Comparison of ENCODE assay signal across 10 cellular contexts in the genomic region with DNA sequence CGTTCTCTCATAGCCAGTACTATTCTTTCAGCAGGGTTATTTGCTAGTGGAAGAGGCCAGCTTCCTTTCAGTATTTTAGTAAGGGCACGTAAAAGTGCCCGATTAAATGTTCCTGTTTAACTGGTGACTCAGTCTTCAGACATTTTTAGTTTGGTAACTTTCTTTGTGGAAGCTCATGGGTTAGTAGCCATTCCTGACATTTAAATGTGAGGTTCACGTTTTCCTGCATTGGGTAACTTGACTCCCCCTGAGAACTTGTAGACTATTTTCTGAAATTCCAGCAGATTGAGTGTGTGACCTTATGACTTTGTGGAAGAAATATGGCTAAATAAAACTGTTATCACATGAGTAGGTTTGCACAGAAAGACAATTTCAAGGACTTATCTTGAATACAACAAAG. TPM values are rescaled to one million over a fixed set of nuclear protein-coding genes. Genes with fewer than 3 reads are reported as not detected.
DNase-seq lines count a peak whose midpoint lies in the region; ATAC-seq and TF ChIP-seq lines count a peak whose summit lies in the region.
"Had no signal": no experiment of that assay in that cellular context is flagged by ENCODE, and none has a peak within 500 bp of the region (broad histone marks: within the 10 kb centered on the region; RNA-seq: fewer than 3 reads in every experiment).

No MANE protein-coding gene starts in this region.

- H3K9me3 ChIP-seq in AG04450 (ENCODE audit: control insufficient read depth, insufficient read depth, low read length) (no peaks in the 10 kb centered on the region), Peyer's patch (no peaks in the 10 kb centered on the region), fibroblast of lung (ENCODE audit: control insufficient read depth, insufficient read depth, low read depth, low read length) (no peaks in the 10 kb centered on the region)
- H3K9me3 ChIP-seq in CD8-positive, alpha-beta memory T cell (ENCODE audit: low read length), result no peaks in the 10 kb centered on the region

- H3K27ac Mint-ChIP-seq in nephron progenitor cell, result peak overlapping the region; percentile 97
- H3K27ac Mint-ChIP-seq in CD8-positive, alpha-beta memory T cell, result no peak overlapping the region
- H3K27ac Mint-ChIP-seq: CD4-positive, alpha-beta T cell had no signal

- no peaks in the 10 kb centered on the region for H4K20me1 ChIP-seq in fibroblast of lung (ENCODE audit: control insufficient read depth, extremely low read depth, insufficient read depth, low read length)

- peaks cover 0 to 9% (median 0%) of the 10 kb centered on the region in 3 donors for H3K36me3 ChIP-seq in Peyer's patch
- H3K36me3 ChIP-seq in fibroblast of lung (ENCODE audit: control insufficient read depth, insufficient read depth, low read length), result no peaks in the 10 kb centered on the region
- peaks cover 7% of the 10 kb centered on the region for H3K36me3 ChIP-seq in CD8-positive, alpha-beta memory T cell (ENCODE audit: insufficient read depth, low read length)

- no peak for TF ChIP-seq POLR2A in Peyer's patch (IDR thresholded peaks at IDR 0.05)

- peak overlapping the region; percentile 4 for H3K4me3 Mint-ChIP-seq in nephron progenitor cell
- H3K4me3 Mint-ChIP-seq in CD8-positive, alpha-beta memory T cell, result no peak overlapping the region
- H3K4me3 Mint-ChIP-seq: CD4-positive, alpha-beta T cell had no signal

- H3K36me3 Mint-ChIP-seq in nephron progenitor cell (ENCODE audit: low read depth), result peaks cover 9% of the 10 kb centered on the region
- peaks cover 3 to 42% (median 17%) of the 10 kb centered on the region in 3 donors for H3K36me3 Mint-ChIP-seq in CD8-positive, alpha-beta memory T cell

- peak overlapping the region; percentile 53 for H3K4me2 ChIP-seq in fibroblast of lung (ENCODE audit: extremely low read depth, insufficient read depth, low read length)

- peaks cover 88% of the 10 kb centered on the region for H3K4me1 Mint-ChIP-seq in nephron progenitor cell
- peaks cover 19 to 43% (median 23%) of the 10 kb centered on the region in 3 donors for H3K4me1 Mint-ChIP-seq in CD8-positive, alpha-beta memory T cell

- no peak overlapping the region for H3K9ac ChIP-seq in fibroblast of lung (ENCODE audit: insufficient read depth, low read length)

- peaks cover 20% of the 10 kb centered on the region for H3K79me2 ChIP-seq in fibroblast of lung (ENCODE audit: control insufficient read depth, insufficient read depth, low read length)

- POLR2A ChIA-PET in AG04450 (lab: Yijun Ruan, JAX), result interaction anchor here (0.6 to 2.6 kb wide), 3 partner anchors 8 to 184 kb away, joined by 3 to 21 read pairs (median 9); a partner anchor contains a TSS
- POLR2A ChIA-PET in CD8-positive, alpha-beta memory T cell (lab: Charles Lee), result no interaction called here

- no peak overlapping the region for H2AFZ ChIP-seq in fibroblast of lung (ENCODE audit: low read length)

- no peak for TF ChIP-seq CTCF in AG04450 (IDR thresholded peaks at IDR 0.05; ENCODE audit: low read depth, low read length)
- TF ChIP-seq CTCF in Peyer's patch (IDR thresholded peaks at IDR 0.05), result no peak
- TF ChIP-seq CTCF in fibroblast of lung (conservative IDR thresholded peaks at IDR 0.05 in 1 of 2, IDR thresholded peaks at IDR 0.05 in 1 of 2; ENCODE audit: low read depth in 1 of 2, low read length in 2 of 2), result no peak
- no peak for TF ChIP-seq CTCF in nephron progenitor cell (IDR thresholded peaks at IDR 0.05)

- peak overlapping the region; percentile 99 for H3K27ac ChIP-seq in AG04450 (ENCODE audit: low read depth, low read length)
- peak overlapping the region in 3 of 4 donors; percentile 25 to 57 (median 25) for H3K27ac ChIP-seq in Peyer's patch
- peak overlapping the region; percentile 80 for H3K27ac ChIP-seq in fibroblast of lung (ENCODE audit: insufficient read depth, low read length)
- no peak overlapping the region for H3K27ac ChIP-seq in CD8-positive, alpha-beta memory T cell (ENCODE audit: low read depth, low read length)

- H3K27me3 Mint-ChIP-seq in nephron progenitor cell (ENCODE audit: low read depth, poor library complexity), result no peaks in the 10 kb centered on the region
- H3K27me3 Mint-ChIP-seq in CD8-positive, alpha-beta memory T cell, result no peaks in the 10 kb centered on the region
- H3K27me3 Mint-ChIP-seq: CD4-positive, alpha-beta T cell had no signal

- no peaks in the 10 kb centered on the region for H3K9me3 Mint-ChIP-seq in nephron progenitor cell
- H3K9me3 Mint-ChIP-seq in CD8-positive, alpha-beta memory T cell, result no peaks in the 10 kb centered on the region
- H3K9me3 Mint-ChIP-seq: CD4-positive, alpha-beta T cell had no signal

- CTCF ChIA-PET in AG04450 (lab: Charles Lee), result interaction anchor here (1.0 to 2.9 kb wide), 5 partner anchors 16 to 200 kb away, joined by 5 to 17 read pairs (median 6); a partner anchor contains a TSS
- CTCF ChIA-PET in CD8-positive, alpha-beta memory T cell (lab: Charles Lee), result interaction anchor here (1.8 kb wide), 1 partner anchor 47 kb away, joined by 6 read pairs; no protein-coding TSS in a partner anchor

- H3K4me3 ChIP-seq in AG04450 (ENCODE audit: low read depth, low read length) (no peak overlapping the region), Peyer's patch (no peak overlapping the region), fibroblast of lung (replicated peaks in 1 of 4; ENCODE audit: control extremely low read depth in 1 of 4, insufficient read depth in 1 of 4, low read depth in 3 of 4, low read length in 4 of 4) (peak overlapping the region in 1 of 4 experiments; percentile 9)
- no peak overlapping the region for H3K4me3 ChIP-seq in CD8-positive, alpha-beta memory T cell (ENCODE audit: low read length)

- ATAC-seq in GM18909 (IDR thresholded peaks at IDR 0.05; ENCODE audit: poor library complexity, unreplicated experiment), result no peak

- peaks cover 0 to 26% (median 0%) of the 10 kb centered on the region in 4 donors for H3K4me1 ChIP-seq in Peyer's patch
- peaks cover 48% of the 10 kb centered on the region for H3K4me1 ChIP-seq in fibroblast of lung (ENCODE audit: control insufficient read depth, extremely low read depth, insufficient read depth, low read length)
- H3K4me1 ChIP-seq in CD8-positive, alpha-beta memory T cell (ENCODE audit: insufficient read depth, low read length), result no peaks in the 10 kb centered on the region

- H3K27me3 ChIP-seq in AG04450 (ENCODE audit: control insufficient read depth, insufficient read depth, low read length) (no peaks in the 10 kb centered on the region), Peyer's patch (no peaks in the 10 kb centered on the region), fibroblast of lung (ENCODE audit: control insufficient read depth, insufficient read depth, low read length) (no peaks in the 10 kb centered on the region)
- H3K27me3 ChIP-seq in CD8-positive, alpha-beta memory T cell (ENCODE audit: insufficient read depth, low read length, poor library complexity, severe bottlenecking), result no peaks in the 10 kb centered on the region

- DNase-seq in AG04450 (ENCODE audit: low read depth, low spot score) (peak; percentile 94), Peyer's patch (no peak), fibroblast of lung (ENCODE audit: low read depth in 2 of 2) (peak; percentile 96 to 98), nephron progenitor cell (no peak), amygdala (lab: John Stamatoyannopoulos, UW) (no peak), superior temporal gyrus (ENCODE audit: extremely low spot score) (no peak)
- DNase-seq in CD8-positive, alpha-beta memory T cell, result no peak
- DNase-seq: activated T-cell treated with anti-CD3 and anti-CD28 coated beads for 4 hours; CD4-positive, alpha-beta T cell had no signal

RNA-seq across cellular contexts. Expression of a gene that starts 16.9 kb away (rescaled TPM):
- polyA plus RNA-seq in AG04450 (2011; rRNA removed) (51.5 and 60.1 TPM in 2 replicates), fibroblast of lung (39.5 and 55.3 TPM in 2 replicates)
- 153 and 175 TPM in 2 replicates for polyA minus RNA-seq in AG04450 (2011; rRNA and poly(A)+ RNA removed)
- total RNA-seq in Peyer's patch (100 to 1,000 TPM in 3 of 4 donors, 10 to 100 TPM in 1; 75.9 to 190 (median 121) TPM), fibroblast of lung (42.9 and 84.9 TPM in 2 replicates)
- polyA plus RNA-seq in fibroblast of lung (2012), result 25.1 and 29.1 TPM in 2 replicates
- 337 and 341 TPM in 2 replicates for polyA minus RNA-seq in fibroblast of lung (ENCODE audit: low replicate concordance)
- 10 to 100 TPM; 68.7 to 79.8 TPM for total RNA-seq in CD8-positive, alpha-beta memory T cell
- polyA plus RNA-seq in CD8-positive, alpha-beta memory T cell, result 22.9 TPM

Comparison
In these comparisons a context has a peak if more than half of its experiments do, and no peak if none do; other contexts are left out.
1. DNase-seq: peak in AG04450 (single experiment) and fibroblast of lung (2 of 2); none in Peyer's patch (0 of 3), nephron progenitor cell (single experiment), CD8-positive, alpha-beta memory T cell (0 of 5), amygdala (0 of 56) and superior temporal gyrus (single experiment).